23 cellular contexts compared by ENCODE assay signal in genomic region chr15:76174654-76175053, GRCh38.
"Had no signal": no experiment of that assay in that cellular context is flagged by ENCODE, and none has a peak within 500 bp of the region (broad histone marks: within the 10 kb centered on the region; RNA-seq: fewer than 3 reads in every experiment).

No MANE protein-coding gene starts in this region.

- FAIRE-seq: pancreas, small intestine had no signal

- DNase-seq: natural killer cell; occipital lobe; pancreas; right cardiac atrium; right lobe of liver; sigmoid colon; small intestine; stimulated activated CD4-positive, alpha-beta T cell treated with anti-CD3 and anti-CD28 coated beads, Interleukin-15, amount 100 ng/mL, for 24 hours; stimulated activated CD4-positive, alpha-beta T cell treated with anti-CD3 and anti-CD28 coated beads, Interleukin-2, amount 100 ng/mL, for 24 hours; stimulated activated CD4-positive, alpha-beta T cell treated with anti-CD3 and anti-CD28 coated beads, Interleukin-2, amount 100 ng/mL, for 48 hours; stimulated activated CD4-positive, alpha-beta T cell treated with anti-CD3 and anti-CD28 coated beads, Interleukin-4, amount 100 ng/mL, for 24 hours; stimulated activated naive B cell treated with anti-CD40 and anti-IgM and Interleukin-4, amounts not matched to agents 10 μg/mL and 1 μg/mL and 100 μg/mL, for 72 hours; stimulated activated naive CD4-positive, alpha-beta T cell treated with Interleukin-2 at 50 U/mL for 16 hours; stomach; thyroid gland; trophoblast cell; upper lobe of left lung had no signal

- H3K36me3 ChIP-seq: neural progenitor cell, pancreas, prostate gland, right lobe of liver, sigmoid colon, stomach, thoracic aorta, thyroid gland, tibial nerve, upper lobe of left lung, vagina had no signal

- H3K9me3 ChIP-seq: pancreas, prostate gland, right lobe of liver, sigmoid colon, stomach, thoracic aorta, thyroid gland, tibial nerve, upper lobe of left lung, vagina had no signal

- H3K27ac ChIP-seq: neural progenitor cell, pancreas, prostate gland, right lobe of liver, sigmoid colon, stomach, thoracic aorta, thyroid gland, tibial nerve, upper lobe of left lung, vagina had no signal

- H3K4me2 ChIP-seq: neural progenitor cell had no signal

- H3K4me3 ChIP-seq: neural progenitor cell, pancreas, prostate gland, right lobe of liver, sigmoid colon, stomach, thoracic aorta, thyroid gland, tibial nerve, upper lobe of left lung, vagina had no signal

- ATAC-seq: natural killer cell; pancreas; right cardiac atrium; right lobe of liver; stimulated activated effector memory CD8-positive, alpha-beta T cell treated with anti-CD3 and anti-CD28 coated beads, Interleukin-12 subunit alpha, Interleukin-12 subunit beta, amount 100 ng/mL, for 72 hours; stimulated activated naive B cell treated with anti-CD40 and anti-IgM and Interleukin-4, amounts not matched to agents 10 μg/mL and 1 μg/mL and 100 μg/mL, for 72 hours had no signal

- H3K4me1 ChIP-seq: pancreas, right lobe of liver, thyroid gland had no signal

- H3K27me3 ChIP-seq: neural progenitor cell, pancreas, right lobe of liver, thyroid gland, upper lobe of left lung, vagina had no signal

- H3K9ac ChIP-seq: neural progenitor cell had no signal

- H2AFZ ChIP-seq: neural progenitor cell had no signal
